Comparison of ENCODE assay signal across 3 cellular contexts in the genomic region with DNA sequence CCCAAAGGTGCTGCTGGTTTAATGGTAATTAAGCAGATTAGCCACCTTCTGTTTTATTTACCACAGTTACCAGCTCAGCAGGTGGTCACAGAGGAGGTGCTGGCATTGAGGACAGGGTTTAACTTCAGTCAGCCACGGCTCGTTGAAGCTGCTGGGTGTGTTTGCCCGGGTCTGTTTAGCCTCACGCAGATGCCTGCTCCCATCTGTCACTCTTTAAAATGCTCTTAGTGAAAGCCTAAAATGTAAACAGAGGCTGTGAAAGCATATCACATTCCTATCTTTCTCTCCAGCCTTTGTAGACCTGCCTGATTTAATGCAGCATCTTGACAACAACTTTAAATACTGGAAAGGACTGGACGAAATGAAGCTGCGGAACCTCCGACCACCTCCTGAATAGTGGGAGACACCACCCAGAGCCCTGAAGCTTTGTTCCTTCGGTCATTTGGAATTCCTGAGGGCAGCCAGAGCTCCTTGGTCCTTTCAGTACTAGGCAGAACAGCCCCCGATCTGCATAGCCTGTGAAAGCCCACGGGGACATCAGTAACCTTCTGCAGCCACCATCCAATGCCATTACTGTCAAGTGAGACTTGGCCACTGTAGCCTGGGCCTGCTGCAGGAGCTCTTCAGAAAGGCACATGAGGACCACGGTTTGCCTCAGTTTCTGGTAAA.
TF ChIP-seq lines count a peak whose summit lies in the region.

No MANE protein-coding gene starts in this region.

TF ChIP-seq in SK-N-SH treated with all-trans-retinoic acid at 6 μM for 48 hours, 23 proteins besides CTCF, POLR2A, EP300 and RAD21:
- TF ChIP-seq, protein P1, sequence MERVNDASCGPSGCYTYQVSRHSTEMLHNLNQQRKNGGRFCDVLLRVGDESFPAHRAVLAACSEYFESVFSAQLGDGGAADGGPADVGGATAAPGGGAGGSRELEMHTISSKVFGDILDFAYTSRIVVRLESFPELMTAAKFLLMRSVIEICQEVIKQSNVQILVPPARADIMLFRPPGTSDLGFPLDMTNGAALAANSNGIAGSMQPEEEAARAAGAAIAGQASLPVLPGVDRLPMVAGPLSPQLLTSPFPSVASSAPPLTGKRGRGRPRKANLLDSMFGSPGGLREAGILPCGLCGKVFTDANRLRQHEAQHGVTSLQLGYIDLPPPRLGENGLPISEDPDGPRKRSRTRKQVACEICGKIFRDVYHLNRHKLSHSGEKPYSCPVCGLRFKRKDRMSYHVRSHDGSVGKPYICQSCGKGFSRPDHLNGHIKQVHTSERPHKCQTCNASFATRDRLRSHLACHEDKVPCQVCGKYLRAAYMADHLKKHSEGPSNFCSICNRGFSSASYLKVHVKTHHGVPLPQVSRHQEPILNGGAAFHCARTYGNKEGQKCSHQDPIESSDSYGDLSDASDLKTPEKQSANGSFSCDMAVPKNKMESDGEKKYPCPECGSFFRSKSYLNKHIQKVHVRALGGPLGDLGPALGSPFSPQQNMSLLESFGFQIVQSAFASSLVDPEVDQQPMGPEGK (CRISPR knock-in tag; IDR thresholded peaks at IDR 0.05; ENCODE audit: borderline replicate concordance), result no peak
- peak; percentile 59 for TF ChIP-seq ISL1 (CRISPR knock-in tag; IDR thresholded peaks at IDR 0.05)
- no peak for TF ChIP-seq PPARA (CRISPR knock-in tag; IDR thresholded peaks at IDR 0.05; ENCODE audit: borderline replicate concordance)
- no peak for TF ChIP-seq TCF4 (CRISPR knock-in tag; IDR thresholded peaks at IDR 0.05; ENCODE audit: borderline replicate concordance)
- TF ChIP-seq SNAI2 (CRISPR knock-in tag; IDR thresholded peaks at IDR 0.05), result no peak
- no peak for TF ChIP-seq ZNF8 (CRISPR knock-in tag; IDR thresholded peaks at IDR 0.05)
- no peak for TF ChIP-seq RARB (CRISPR knock-in tag; IDR thresholded peaks at IDR 0.05)
- TF ChIP-seq ZC3H10 (CRISPR knock-in tag; IDR thresholded peaks at IDR 0.05), result no peak

TF ChIP-seq in SK-N-SH, 30 proteins besides CTCF, POLR2A, EP300 and RAD21 (continued from another document):
- TF ChIP-seq, protein P2, sequence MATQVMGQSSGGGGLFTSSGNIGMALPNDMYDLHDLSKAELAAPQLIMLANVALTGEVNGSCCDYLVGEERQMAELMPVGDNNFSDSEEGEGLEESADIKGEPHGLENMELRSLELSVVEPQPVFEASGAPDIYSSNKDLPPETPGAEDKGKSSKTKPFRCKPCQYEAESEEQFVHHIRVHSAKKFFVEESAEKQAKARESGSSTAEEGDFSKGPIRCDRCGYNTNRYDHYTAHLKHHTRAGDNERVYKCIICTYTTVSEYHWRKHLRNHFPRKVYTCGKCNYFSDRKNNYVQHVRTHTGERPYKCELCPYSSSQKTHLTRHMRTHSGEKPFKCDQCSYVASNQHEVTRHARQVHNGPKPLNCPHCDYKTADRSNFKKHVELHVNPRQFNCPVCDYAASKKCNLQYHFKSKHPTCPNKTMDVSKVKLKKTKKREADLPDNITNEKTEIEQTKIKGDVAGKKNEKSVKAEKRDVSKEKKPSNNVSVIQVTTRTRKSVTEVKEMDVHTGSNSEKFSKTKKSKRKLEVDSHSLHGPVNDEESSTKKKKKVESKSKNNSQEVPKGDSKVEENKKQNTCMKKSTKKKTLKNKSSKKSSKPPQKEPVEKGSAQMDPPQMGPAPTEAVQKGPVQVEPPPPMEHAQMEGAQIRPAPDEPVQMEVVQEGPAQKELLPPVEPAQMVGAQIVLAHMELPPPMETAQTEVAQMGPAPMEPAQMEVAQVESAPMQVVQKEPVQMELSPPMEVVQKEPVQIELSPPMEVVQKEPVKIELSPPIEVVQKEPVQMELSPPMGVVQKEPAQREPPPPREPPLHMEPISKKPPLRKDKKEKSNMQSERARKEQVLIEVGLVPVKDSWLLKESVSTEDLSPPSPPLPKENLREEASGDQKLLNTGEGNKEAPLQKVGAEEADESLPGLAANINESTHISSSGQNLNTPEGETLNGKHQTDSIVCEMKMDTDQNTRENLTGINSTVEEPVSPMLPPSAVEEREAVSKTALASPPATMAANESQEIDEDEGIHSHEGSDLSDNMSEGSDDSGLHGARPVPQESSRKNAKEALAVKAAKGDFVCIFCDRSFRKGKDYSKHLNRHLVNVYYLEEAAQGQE (IDR thresholded peaks at IDR 0.05; ENCODE audit: low read depth, low read length), result no peak
- no peak for TF ChIP-seq NRF1 (IDR thresholded peaks at IDR 0.05; ENCODE audit: low read depth, low read length)
- no peak for TF ChIP-seq TAF1 (IDR thresholded peaks at IDR 0.05; ENCODE audit: borderline replicate concordance, low read depth, low read length)
- TF ChIP-seq MXI1 (IDR thresholded peaks at IDR 0.05; ENCODE audit: low read depth, low read length), result no peak
- TF ChIP-seq NFIC (IDR thresholded peaks at IDR 0.05; ENCODE audit: borderline replicate concordance), result no peak
TF ChIP-seq in SK-N-SH: peak in this region for 0.

TF ChIP-seq in K562, 482 proteins besides CTCF, POLR2A, EP300 and RAD21 (continued from another document):
- no peak for TF ChIP-seq FOS (IDR thresholded peaks at IDR 0.05; ENCODE audit: extremely low read depth, insufficient read length)
- TF ChIP-seq ZBTB1 (CRISPR knock-in tag; IDR thresholded peaks at IDR 0.05; ENCODE audit: borderline replicate concordance, low read depth), result no peak
- no peak for TF ChIP-seq CCAR2 (IDR thresholded peaks at IDR 0.05; ENCODE audit: low read depth, low read length)
- TF ChIP-seq, protein P3, sequence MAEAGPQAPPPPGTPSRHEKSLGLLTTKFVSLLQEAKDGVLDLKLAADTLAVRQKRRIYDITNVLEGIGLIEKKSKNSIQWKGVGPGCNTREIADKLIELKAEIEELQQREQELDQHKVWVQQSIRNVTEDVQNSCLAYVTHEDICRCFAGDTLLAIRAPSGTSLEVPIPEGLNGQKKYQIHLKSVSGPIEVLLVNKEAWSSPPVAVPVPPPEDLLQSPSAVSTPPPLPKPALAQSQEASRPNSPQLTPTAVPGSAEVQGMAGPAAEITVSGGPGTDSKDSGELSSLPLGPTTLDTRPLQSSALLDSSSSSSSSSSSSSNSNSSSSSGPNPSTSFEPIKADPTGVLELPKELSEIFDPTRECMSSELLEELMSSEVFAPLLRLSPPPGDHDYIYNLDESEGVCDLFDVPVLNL (CRISPR knock-in tag; IDR thresholded peaks at IDR 0.05; ENCODE audit: low read depth), result no peak
- no peak for TF ChIP-seq CREBBP (IDR thresholded peaks at IDR 0.05; ENCODE audit: low read depth, low read length)
- no peak for TF ChIP-seq OTX1 (CRISPR knock-in tag; IDR thresholded peaks at IDR 0.05)
- TF ChIP-seq, protein P4, sequence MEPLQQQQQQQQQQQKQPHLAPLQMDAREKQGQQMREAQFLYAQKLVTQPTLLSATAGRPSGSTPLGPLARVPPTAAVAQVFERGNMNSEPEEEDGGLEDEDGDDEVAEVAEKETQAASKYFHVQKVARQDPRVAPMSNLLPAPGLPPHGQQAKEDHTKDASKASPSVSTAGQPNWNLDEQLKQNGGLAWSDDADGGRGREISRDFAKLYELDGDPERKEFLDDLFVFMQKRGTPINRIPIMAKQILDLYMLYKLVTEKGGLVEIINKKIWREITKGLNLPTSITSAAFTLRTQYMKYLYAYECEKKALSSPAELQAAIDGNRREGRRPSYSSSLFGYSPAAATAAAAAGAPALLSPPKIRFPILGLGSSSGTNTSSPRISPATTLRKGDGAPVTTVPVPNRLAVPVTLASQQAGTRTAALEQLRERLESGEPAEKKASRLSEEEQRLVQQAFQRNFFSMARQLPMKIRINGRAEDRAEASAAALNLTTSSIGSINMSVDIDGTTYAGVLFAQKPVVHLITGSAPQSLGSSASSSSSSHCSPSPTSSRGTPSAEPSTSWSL (CRISPR knock-in tag; IDR thresholded peaks at IDR 0.05; ENCODE audit: borderline replicate concordance), result no peak
- no peak for TF ChIP-seq SP1 (CRISPR knock-in tag; IDR thresholded peaks at IDR 0.05)
- TF ChIP-seq, protein P5, sequence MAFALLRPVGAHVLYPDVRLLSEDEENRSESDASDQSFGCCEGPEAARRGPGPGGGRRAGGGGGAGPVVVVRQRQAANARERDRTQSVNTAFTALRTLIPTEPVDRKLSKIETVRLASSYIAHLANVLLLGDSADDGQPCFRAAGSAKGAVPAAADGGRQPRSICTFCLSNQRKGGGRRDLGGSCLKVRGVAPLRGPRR (CRISPR knock-in tag; IDR thresholded peaks at IDR 0.05), result no peak
